ENCODE assay signal across 1 cellular context in genomic region chr15:58142827-58143226, GRCh38.
TF ChIP-seq lines count a peak whose summit lies in the region.

No MANE protein-coding gene starts in this region.

TF ChIP-seq in K562, 482 proteins besides CTCF, POLR2A, EP300 and RAD21 (continued from another document):
- TF ChIP-seq, protein P1, sequence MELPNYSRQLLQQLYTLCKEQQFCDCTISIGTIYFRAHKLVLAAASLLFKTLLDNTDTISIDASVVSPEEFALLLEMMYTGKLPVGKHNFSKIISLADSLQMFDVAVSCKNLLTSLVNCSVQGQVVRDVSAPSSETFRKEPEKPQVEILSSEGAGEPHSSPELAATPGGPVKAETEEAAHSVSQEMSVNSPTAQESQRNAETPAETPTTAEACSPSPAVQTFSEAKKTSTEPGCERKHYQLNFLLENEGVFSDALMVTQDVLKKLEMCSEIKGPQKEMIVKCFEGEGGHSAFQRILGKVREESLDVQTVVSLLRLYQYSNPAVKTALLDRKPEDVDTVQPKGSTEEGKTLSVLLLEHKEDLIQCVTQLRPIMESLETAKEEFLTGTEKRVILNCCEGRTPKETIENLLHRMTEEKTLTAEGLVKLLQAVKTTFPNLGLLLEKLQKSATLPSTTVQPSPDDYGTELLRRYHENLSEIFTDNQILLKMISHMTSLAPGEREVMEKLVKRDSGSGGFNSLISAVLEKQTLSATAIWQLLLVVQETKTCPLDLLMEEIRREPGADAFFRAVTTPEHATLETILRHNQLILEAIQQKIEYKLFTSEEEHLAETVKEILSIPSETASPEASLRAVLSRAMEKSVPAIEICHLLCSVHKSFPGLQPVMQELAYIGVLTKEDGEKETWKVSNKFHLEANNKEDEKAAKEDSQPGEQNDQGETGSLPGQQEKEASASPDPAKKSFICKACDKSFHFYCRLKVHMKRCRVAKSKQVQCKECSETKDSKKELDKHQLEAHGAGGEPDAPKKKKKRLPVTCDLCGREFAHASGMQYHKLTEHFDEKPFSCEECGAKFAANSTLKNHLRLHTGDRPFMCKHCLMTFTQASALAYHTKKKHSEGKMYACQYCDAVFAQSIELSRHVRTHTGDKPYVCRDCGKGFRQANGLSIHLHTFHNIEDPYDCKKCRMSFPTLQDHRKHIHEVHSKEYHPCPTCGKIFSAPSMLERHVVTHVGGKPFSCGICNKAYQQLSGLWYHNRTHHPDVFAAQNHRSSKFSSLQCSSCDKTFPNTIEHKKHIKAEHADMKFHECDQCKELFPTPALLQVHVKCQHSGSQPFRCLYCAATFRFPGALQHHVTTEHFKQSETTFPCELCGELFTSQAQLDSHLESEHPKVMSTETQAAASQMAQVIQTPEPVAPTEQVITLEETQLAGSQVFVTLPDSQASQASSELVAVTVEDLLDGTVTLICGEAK (IDR thresholded peaks at IDR 0.05) = 0 out of 2 replicates have a peak, but pooled peaks have one; percentile 28
- TF ChIP-seq, protein P1 (CRISPR knock-in tag; IDR thresholded peaks at IDR 0.05) = no peak
- TF ChIP-seq KLF13 (tag; IDR thresholded peaks at IDR 0.05; ENCODE audit: borderline replicate concordance, low read depth) (0 out of 2 replicates have a peak, but pooled peaks have one; percentile 24), PTTG1 (tag; IDR thresholded peaks at IDR 0.05; ENCODE audit: low read depth) (no peak), MCM7 (IDR thresholded peaks at IDR 0.05) (no peak), RFX7 (CRISPR knock-in tag; IDR thresholded peaks at IDR 0.05) (no peak), SREBF1 (IDR thresholded peaks at IDR 0.05; ENCODE audit: borderline replicate concordance, low read depth, low read length) (no peak), HSF4 (CRISPR knock-in tag; IDR thresholded peaks at IDR 0.05; ENCODE audit: borderline replicate concordance) (peak; percentile 4; the same call in 1 of the 2 replicates), BRF1 (IDR thresholded peaks at IDR 0.05; ENCODE audit: borderline replicate concordance, extremely low read depth, insufficient read length) (no peak), PRPF4 (IDR thresholded peaks at IDR 0.05; ENCODE audit: insufficient read depth, low read depth, low read length, poor library complexity, severe bottlenecking) (no peak), ZNF644 (tag; IDR thresholded peaks at IDR 0.05; ENCODE audit: low read depth) (peak; percentile 53; the same call in 1 of the 2 replicates), C11orf30 (IDR thresholded peaks at IDR 0.05; ENCODE audit: low read depth) (no peak), ZBED1 (IDR thresholded peaks at IDR 0.05) (no peak), ZFP30 (CRISPR knock-in tag; IDR thresholded peaks at IDR 0.05; ENCODE audit: borderline replicate concordance) (no peak), MCM3 (IDR thresholded peaks at IDR 0.05) (no peak), ZBTB8A (IDR thresholded peaks at IDR 0.05; ENCODE audit: partially characterized antibody) (no peak), PRMT5 (CRISPR knock-in tag; IDR thresholded peaks at IDR 0.05) (no peak), ETS1 (conservative IDR thresholded peaks at IDR 0.05; ENCODE audit: control insufficient read depth, low read depth, low read length) (no peak), RBFOX2 (IDR thresholded peaks at IDR 0.05; ENCODE audit: low read depth, low read length) (peak; percentile 56), ZFP36 (IDR thresholded peaks at IDR 0.05; ENCODE audit: low read depth, low read length, partially characterized antibody) (no peak), IRF9 (tag; IDR thresholded peaks at IDR 0.05) (peak; percentile 81), ZNF133 (CRISPR knock-in tag; IDR thresholded peaks at IDR 0.05) (no peak)
- TF ChIP-seq, protein P2, sequence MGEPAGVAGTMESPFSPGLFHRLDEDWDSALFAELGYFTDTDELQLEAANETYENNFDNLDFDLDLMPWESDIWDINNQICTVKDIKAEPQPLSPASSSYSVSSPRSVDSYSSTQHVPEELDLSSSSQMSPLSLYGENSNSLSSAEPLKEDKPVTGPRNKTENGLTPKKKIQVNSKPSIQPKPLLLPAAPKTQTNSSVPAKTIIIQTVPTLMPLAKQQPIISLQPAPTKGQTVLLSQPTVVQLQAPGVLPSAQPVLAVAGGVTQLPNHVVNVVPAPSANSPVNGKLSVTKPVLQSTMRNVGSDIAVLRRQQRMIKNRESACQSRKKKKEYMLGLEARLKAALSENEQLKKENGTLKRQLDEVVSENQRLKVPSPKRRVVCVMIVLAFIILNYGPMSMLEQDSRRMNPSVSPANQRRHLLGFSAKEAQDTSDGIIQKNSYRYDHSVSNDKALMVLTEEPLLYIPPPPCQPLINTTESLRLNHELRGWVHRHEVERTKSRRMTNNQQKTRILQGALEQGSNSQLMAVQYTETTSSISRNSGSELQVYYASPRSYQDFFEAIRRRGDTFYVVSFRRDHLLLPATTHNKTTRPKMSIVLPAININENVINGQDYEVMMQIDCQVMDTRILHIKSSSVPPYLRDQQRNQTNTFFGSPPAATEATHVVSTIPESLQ (CRISPR knock-in tag; IDR thresholded peaks at IDR 0.05) = no peak
- TF ChIP-seq, protein P3, sequence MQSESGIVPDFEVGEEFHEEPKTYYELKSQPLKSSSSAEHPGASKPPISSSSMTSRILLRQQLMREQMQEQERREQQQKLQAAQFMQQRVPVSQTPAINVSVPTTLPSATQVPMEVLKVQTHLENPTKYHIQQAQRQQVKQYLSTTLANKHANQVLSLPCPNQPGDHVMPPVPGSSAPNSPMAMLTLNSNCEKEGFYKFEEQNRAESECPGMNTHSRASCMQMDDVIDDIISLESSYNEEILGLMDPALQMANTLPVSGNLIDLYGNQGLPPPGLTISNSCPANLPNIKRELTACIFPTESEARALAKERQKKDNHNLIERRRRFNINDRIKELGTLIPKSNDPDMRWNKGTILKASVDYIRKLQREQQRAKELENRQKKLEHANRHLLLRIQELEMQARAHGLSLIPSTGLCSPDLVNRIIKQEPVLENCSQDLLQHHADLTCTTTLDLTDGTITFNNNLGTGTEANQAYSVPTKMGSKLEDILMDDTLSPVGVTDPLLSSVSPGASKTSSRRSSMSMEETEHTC (IDR thresholded peaks at IDR 0.05) = no peak
